26 cellular contexts compared by ENCODE assay signal in the genomic region with DNA sequence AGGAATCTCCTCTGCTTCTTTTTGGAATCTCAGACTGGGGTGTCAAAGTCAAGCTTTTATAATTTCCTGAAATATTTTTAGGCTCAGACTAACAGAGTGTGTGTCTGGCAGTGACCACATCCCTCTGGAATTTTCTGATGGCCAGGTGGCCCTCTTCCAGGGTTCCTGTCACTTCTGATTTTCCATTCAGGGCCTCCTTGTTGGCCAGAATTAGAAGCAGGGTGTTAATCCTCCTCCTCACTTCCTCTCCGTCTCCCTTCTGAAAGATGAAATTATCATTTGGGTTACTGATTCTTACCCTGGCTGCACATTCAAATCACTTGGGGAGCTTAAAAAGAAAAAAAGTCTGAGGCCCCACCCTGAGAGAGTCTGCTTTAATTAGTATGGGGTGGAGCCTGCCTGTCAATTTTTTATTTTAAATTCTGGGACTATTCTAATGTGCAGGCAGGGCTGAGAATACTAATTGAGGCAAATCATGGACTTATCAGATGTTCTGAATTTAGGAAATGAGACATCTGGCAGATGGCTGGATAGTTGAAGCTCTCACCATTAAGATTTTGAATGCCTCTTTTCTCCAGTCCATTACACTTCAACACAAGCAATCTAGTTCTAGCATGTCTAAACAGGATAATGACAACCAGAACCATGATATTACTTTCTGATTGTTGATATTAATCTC. TPM values are rescaled to one million over a fixed set of nuclear protein-coding genes. Genes with fewer than 3 reads are reported as not detected.
A peak's percentile ranks its signal among the peaks of the same experiment; 100 is the strongest.
DNase-seq lines count a peak whose midpoint lies in the region; ATAC-seq and TF ChIP-seq lines count a peak whose summit lies in the region.
"Had no signal": no experiment of that assay in that cellular context is flagged by ENCODE, and none has a peak within 500 bp of the region (broad histone marks: within the 10 kb centered on the region; RNA-seq: fewer than 3 reads in every experiment).

No MANE protein-coding gene starts in this region.

- no peaks in the 10 kb centered on the region for H3K9me3 Mint-ChIP-seq in mesothelial cell of epicardium
- H3K9me3 Mint-ChIP-seq: activated CD4-positive, alpha-beta memory T cell treated with anti-CD3 and anti-CD28 coated beads, Interleukin-2, amount 10 ng/mL, durations not matched to agents 7 days and 5 days; activated naive CD4-positive, alpha-beta T cell treated with anti-CD3 and anti-CD28 coated beads, Interleukin-2, amount 50 U/mL, for 72 hours; activated T-cell treated with anti-CD3 and anti-CD28 coated beads, Interleukin-2, amount 50 U/mL, for 24 hours; brain; natural killer cell treated with Interleukin-12 subunit alpha and Interleukin-12 subunit beta and Interleukin-15 and Interleukin-18, amount 100 ng/mL, for 72 hours had no signal

- intact Hi-C loops in uterus (cut with DNase I; ENCODE audit: low total_unique reads): no loop called here

- no peak for TF ChIP-seq CTCF in fibroblast of lung (conservative IDR thresholded peaks at IDR 0.05 in 1 of 2, IDR thresholded peaks at IDR 0.05 in 1 of 2; ENCODE audit: low read depth in 1 of 2, low read length in 2 of 2)
- no peak for TF ChIP-seq CTCF in mesothelial cell of epicardium (IDR thresholded peaks at IDR 0.05; ENCODE audit: unreplicated experiment)
- TF ChIP-seq CTCF in uterus (IDR thresholded peaks at IDR 0.05): no peak

- H3K36me3 Mint-ChIP-seq in mesothelial cell of epicardium: peaks cover 1% of the 10 kb centered on the region
- H3K36me3 Mint-ChIP-seq: activated naive CD4-positive, alpha-beta T cell treated with anti-CD3 and anti-CD28 coated beads, Interleukin-2, amount 50 U/mL, for 72 hours; brain; natural killer cell treated with Interleukin-12 subunit alpha and Interleukin-12 subunit beta and Interleukin-15 and Interleukin-18, amount 100 ng/mL, for 72 hours; WTC11 had no signal

- H3K4me3 ChIP-seq in GM23248: no peak overlapping the region
- no peak overlapping the region for H3K4me3 ChIP-seq in fibroblast of lung (replicated peaks in 1 of 4; ENCODE audit: control extremely low read depth in 1 of 4, insufficient read depth in 1 of 4, low read depth in 3 of 4, low read length in 4 of 4)
- H3K4me3 ChIP-seq in uterus: no peak overlapping the region
- H3K4me3 ChIP-seq: lung, smooth muscle cell had no signal

- H3K4me1 Mint-ChIP-seq in mesothelial cell of epicardium: peaks cover 42% of the 10 kb centered on the region

- no peak for TF ChIP-seq POLR2A in uterus (IDR thresholded peaks at IDR 0.05)

- no peaks in the 10 kb centered on the region for H3K27me3 Mint-ChIP-seq in mesothelial cell of epicardium (ENCODE audit: low read depth)
- H3K27me3 Mint-ChIP-seq: activated CD4-positive, alpha-beta memory T cell treated with anti-CD3 and anti-CD28 coated beads, Interleukin-2, amount 10 ng/mL, durations not matched to agents 7 days and 5 days; T-helper 17 cell had no signal

- H3K36me3 ChIP-seq in GM23248 (ENCODE audit: low read depth) (no peaks in the 10 kb centered on the region), fibroblast of lung (ENCODE audit: control insufficient read depth, insufficient read depth, low read length) (no peaks in the 10 kb centered on the region), uterus (no peaks in the 10 kb centered on the region)

- H3K4me1 ChIP-seq in GM23248 (ENCODE audit: insufficient read depth) (peaks cover 45% of the 10 kb centered on the region), fibroblast of lung (ENCODE audit: control insufficient read depth, extremely low read depth, insufficient read depth, low read length) (peaks cover 27% of the 10 kb centered on the region), uterus (no peaks in the 10 kb centered on the region)

- H3K9me3 ChIP-seq in GM23248 (ENCODE audit: low read depth) (no peaks in the 10 kb centered on the region), fibroblast of lung (ENCODE audit: control insufficient read depth, insufficient read depth, low read depth, low read length) (no peaks in the 10 kb centered on the region), uterus (no peaks in the 10 kb centered on the region)

- 57 to 100% methylated on average over 1 of the region's 1 CpG for WGBS in GM23248 (ENCODE audit: low coverage in 1 of 2, low lambda C conversion rate in 2 of 2, missing lambda C conversion rate in 2 of 2), 2 experiments

- H3K27ac ChIP-seq in GM23248: no peak overlapping the region
- H3K27ac ChIP-seq in fibroblast of lung (ENCODE audit: insufficient read depth, low read length): no peak overlapping the region
- peak overlapping the region in 1 of 2 donors; percentile 54 for H3K27ac ChIP-seq in uterus

- DNase-seq in GM23248 (no peak), NCI-H524 treated with DMSO at 0.1 percent for 48 hours (lab: John Stamatoyannopoulos, UW) (peak; percentile 34), fibroblast of lung (ENCODE audit: low read depth in 2 of 2) (peak in 1 of 2 donors; percentile 66), mesothelial cell of epicardium (ENCODE audit: low spot score in 2 of 2, unreplicated experiment in 2 of 2) (no peak), uterus (no peak)
- DNase-seq in activated CD4-positive, alpha-beta T cell treated with anti-CD3 and anti-CD28 coated beads, Interleukin-2, amount 50 U/mL, for 1 hour: no peak
- DNase-seq: activated CD4-positive, alpha-beta memory T cell treated with anti-CD3 and anti-CD28 coated beads, Interleukin-2, amount 10 ng/mL, durations not matched to agents 7 days and 5 days; activated T-cell treated with anti-CD3 and anti-CD28 coated beads, Interleukin-2, amount 50 U/mL, for 24 hours; AML-193; erythroblast; Karpas-422; NCI-H2227 treated with DMSO at 0.1 percent for 48 hours; posterior cingulate gyrus; SHP77; stimulated activated CD4-positive, alpha-beta T cell treated with anti-CD3 and anti-CD28 coated beads, Interleukin-4, amount 100 ng/mL, for 24 hours; substantia nigra; T-helper 17 cell had no signal

- H3K27me3 ChIP-seq in GM23248 (replicated peaks; ENCODE audit: insufficient read depth) (no peaks in the 10 kb centered on the region), fibroblast of lung (ENCODE audit: control insufficient read depth, insufficient read depth, low read length) (no peaks in the 10 kb centered on the region), uterus (no peaks in the 10 kb centered on the region)

- H3K4me2 ChIP-seq in GM23248 (ENCODE audit: unreplicated experiment) (peak overlapping the region; percentile 49), fibroblast of lung (ENCODE audit: extremely low read depth, insufficient read depth, low read length) (peak overlapping the region; percentile 36)
- H3K4me2 ChIP-seq: smooth muscle cell had no signal

- H3F3A ChIP-seq in GM23248 (ENCODE audit: insufficient read depth): peaks cover 42% of the 10 kb centered on the region

- ATAC-seq in HG03565 (IDR thresholded peaks at IDR 0.05; ENCODE audit: unreplicated experiment) (no peak), GM18511 (IDR thresholded peaks at IDR 0.05; ENCODE audit: unreplicated experiment) (no peak)
- ATAC-seq: activated naive CD4-positive, alpha-beta T cell treated with anti-CD3 and anti-CD28 coated beads, Interleukin-2, amount 50 U/mL, for 72 hours; natural killer cell treated with Interleukin-12 subunit alpha and Interleukin-12 subunit beta and Interleukin-15 and Interleukin-18, amount 100 ng/mL, for 72 hours; T-helper 17 cell; WTC11 had no signal

- no peaks in the 10 kb centered on the region for H3K9me2 ChIP-seq in GM23248 (ENCODE audit: insufficient read depth)

- H3K9ac ChIP-seq in GM23248 (no peak overlapping the region), fibroblast of lung (ENCODE audit: insufficient read depth, low read length) (no peak overlapping the region)

- H3K79me2 ChIP-seq in GM23248 (ENCODE audit: insufficient read depth): no peaks in the 10 kb centered on the region
- H3K79me2 ChIP-seq in fibroblast of lung (ENCODE audit: control insufficient read depth, insufficient read depth, low read length): no peaks in the 10 kb centered on the region

- H3K4me3 Mint-ChIP-seq in mesothelial cell of epicardium: no peak overlapping the region
- H3K4me3 Mint-ChIP-seq: activated CD4-positive, alpha-beta memory T cell treated with anti-CD3 and anti-CD28 coated beads, Interleukin-2, amount 10 ng/mL, durations not matched to agents 7 days and 5 days; activated T-cell treated with anti-CD3 and anti-CD28 coated beads, Interleukin-2, amount 50 U/mL, for 24 hours; brain; natural killer cell treated with Interleukin-12 subunit alpha and Interleukin-12 subunit beta and Interleukin-15 and Interleukin-18, amount 100 ng/mL, for 72 hours; T-helper 17 cell; WTC11 had no signal

- H2AFZ ChIP-seq in GM23248 (no peak overlapping the region), fibroblast of lung (ENCODE audit: low read length) (no peak overlapping the region)

- H4K20me1 ChIP-seq in GM23248 (ENCODE audit: insufficient read depth) (no peaks in the 10 kb centered on the region), fibroblast of lung (ENCODE audit: control insufficient read depth, extremely low read depth, insufficient read depth, low read length) (no peaks in the 10 kb centered on the region)

- H3K27ac Mint-ChIP-seq in mesothelial cell of epicardium: peak overlapping the region; percentile 73
- H3K27ac Mint-ChIP-seq: activated CD4-positive, alpha-beta memory T cell treated with anti-CD3 and anti-CD28 coated beads, Interleukin-2, amount 10 ng/mL, durations not matched to agents 7 days and 5 days; activated naive CD4-positive, alpha-beta T cell treated with anti-CD3 and anti-CD28 coated beads, Interleukin-2, amount 50 U/mL, for 72 hours; activated T-cell treated with anti-CD3 and anti-CD28 coated beads, Interleukin-2, amount 50 U/mL, for 24 hours; natural killer cell treated with Interleukin-12 subunit alpha and Interleukin-12 subunit beta and Interleukin-15 and Interleukin-18, amount 100 ng/mL, for 72 hours; T-helper 17 cell; WTC11 had no signal

- in situ Hi-C loops in GM23248 (cut with MboI): no loop called here

RNA-seq across cellular contexts. Expression of a gene that starts 43.2 kb away (rescaled TPM):
- total RNA-seq in GM23248 (2014; rRNA removed; shearing (Covaris generic)): 11.2 and 13.4 TPM in 2 replicates
- polyA plus RNA-seq in GM23248 (2016; fragmentation: Nextera tagmentation; extraction: Ambion mirVana) (17.8 and 19.3 TPM in 2 replicates), fibroblast of lung (0.25 and 0.51 TPM in 2 replicates)
- total RNA-seq in fibroblast of lung (under 0.01 TPM in 2 replicates), mesothelial cell of epicardium (32.8 to 34.3 TPM (median 33.3 TPM) in 3 replicates), uterus (10 to 100 TPM; 20.3 to 77.6 (median 23.7) TPM)
- polyA plus RNA-seq in fibroblast of lung (2012): 0.27 and 0.41 TPM in 2 replicates
- polyA minus RNA-seq in fibroblast of lung (ENCODE audit: low replicate concordance): not detected in 2 replicates
- total RNA-seq: activated CD4-positive, alpha-beta memory T cell treated with anti-CD3 and anti-CD28 coated beads, Interleukin-2, amount 10 ng/mL, durations not matched to agents 7 days and 5 days; activated naive CD4-positive, alpha-beta T cell treated with anti-CD3 and anti-CD28 coated beads, Interleukin-2, amount 50 U/mL, for 72 hours; dermis microvascular lymphatic vessel endothelial cell; natural killer cell treated with Interleukin-12 subunit alpha and Interleukin-12 subunit beta and Interleukin-15 and Interleukin-18, amount 100 ng/mL, for 72 hours; T-helper 17 cell had no signal

Comparison
In these comparisons a context has a peak if more than half of its experiments do, and no peak if none do; other contexts are left out.
1. RNA of a gene that starts 43.2 kb away (total RNA-seq): 32.8 to 34.3 TPM in mesothelial cell of epicardium, 20.3 to 77.6 TPM in uterus and 11.2 to 13.4 TPM in GM23248; under 0.01 TPM in fibroblast of lung; every median in the first group is over 10 times any median in the second.